ENCODE assay signal across 8 cellular contexts in genomic region chr7:87218941-87219544, GRCh38. TPM values are rescaled to one million over a fixed set of nuclear protein-coding genes. Genes with fewer than 3 reads are reported as not detected.
DNase-seq lines count a peak whose midpoint lies in the region; ATAC-seq lines count a peak whose summit lies in the region.

No MANE protein-coding gene starts in this region.

- ATAC-seq in HG03432 (IDR thresholded peaks at IDR 0.05; ENCODE audit: unreplicated experiment) (peak; percentile 0), T-helper 17 cell (peak; percentile 28)

- H3K27ac ChIP-seq in cingulate gyrus (ENCODE audit: low read depth, low read length): peak overlapping the region; percentile 74

- peak overlapping the region; percentile 99 for H3K4me3 Mint-ChIP-seq in T-helper 17 cell

- H3K9me3 ChIP-seq in T-helper 17 cell (ENCODE audit: control insufficient read depth, low read length, poor library complexity, severe bottlenecking): no peaks in the 10 kb centered on the region

- peaks cover 4% of the 10 kb centered on the region for H3K36me3 Mint-ChIP-seq in T-helper 17 cell (ENCODE audit: low read depth)

- DNase-seq in activated naive CD4-positive, alpha-beta T cell treated with Interleukin-2 at 50 U/mL for 16 hours: peak; percentile 39
- no peak for DNase-seq in activated naive CD4-positive, alpha-beta T cell (lab: John Stamatoyannopoulos, UW)
- DNase-seq in T-helper 17 cell (peak; percentile 16 to 35 (median 22)), left kidney (ENCODE audit: low read depth, low spot score) (peak; percentile 72), NCI-H524 treated with DMSO at 0.1 percent for 48 hours (lab: John Stamatoyannopoulos, UW) (no peak)
- DNase-seq in stimulated activated CD8-positive, alpha-beta memory T cell treated with anti-CD3 and anti-CD28 coated beads, Interleukin-12 subunit alpha, Interleukin-12 subunit beta, amount 100 ng/mL, for 1 hour (ENCODE audit: low read depth): peak; percentile 13

- no peaks in the 10 kb centered on the region for H3K27me3 Mint-ChIP-seq in T-helper 17 cell

- peak overlapping the region; percentile 99 for H3K27ac Mint-ChIP-seq in T-helper 17 cell

- peaks cover 43% of the 10 kb centered on the region for H3K4me1 Mint-ChIP-seq in T-helper 17 cell

RNA-seq across cellular contexts. Expression of gene TMEM243, which starts 0.5 kb away (rescaled TPM):
- total RNA-seq in T-helper 17 cell: 100 to 1,000 TPM in 1 of 2 donors, 10 to 100 TPM in 1; 96.5 to 123 TPM

Comparison
In these comparisons a context has a peak if more than half of its experiments do, and no peak if none do; other contexts are left out.
1. DNase-seq: peak in activated naive CD4-positive, alpha-beta T cell treated with Interleukin-2 at 50 U/mL for 16 hours (single experiment), T-helper 17 cell (3 of 3), left kidney (single experiment) and stimulated activated CD8-positive, alpha-beta memory T cell treated with anti-CD3 and anti-CD28 coated beads, Interleukin-12 subunit alpha, Interleukin-12 subunit beta, amount 100 ng/mL, for 1 hour (single experiment); none in activated naive CD4-positive, alpha-beta T cell (0 of 4) and NCI-H524 treated with DMSO at 0.1 percent for 48 hours (single experiment).